ENCODE assay signal across 21 cellular contexts in genomic region chr18:56003651-56004050, GRCh38.
"Had no signal": no experiment of that assay in that cellular context is flagged by ENCODE, and none has a peak within 500 bp of the region (broad histone marks: within the 10 kb centered on the region; RNA-seq: fewer than 3 reads in every experiment).

No MANE protein-coding gene starts in this region.

- H3K36me3 Mint-ChIP-seq: activated naive CD4-positive, alpha-beta T cell treated with anti-CD3 and anti-CD28 coated beads, Interleukin-2, amount 10 ng/mL, durations not matched to agents 7 days and 5 days had no signal

- H3K4me3 Mint-ChIP-seq: activated naive CD4-positive, alpha-beta T cell treated with anti-CD3 and anti-CD28 coated beads, Interleukin-2, amount 10 ng/mL, durations not matched to agents 7 days and 5 days; activated naive CD8-positive, alpha-beta T cell treated with anti-CD3 and anti-CD28 coated beads, Interleukin-2, amount 50 U/mL, for 24 hours; activated T-cell treated with anti-CD3 and anti-CD28 coated beads, Interleukin-2, amount 50 U/mL, for 4 hours; nephron progenitor cell; stimulated activated naive CD8-positive, alpha-beta T cell treated with anti-CD3 and anti-CD28 coated beads, Interleukin-15, amount 100 ng/mL, for 72 hours had no signal

- H3K4me1 ChIP-seq: left lung, prostate gland, right atrium auricular region had no signal

- H3K9me3 ChIP-seq: left lung, prostate gland, right atrium auricular region, thoracic aorta had no signal

- DNase-seq: activated CD4-positive, alpha-beta T cell treated with anti-CD3 and anti-CD28 coated beads, Interleukin-2, amount 50 U/mL, for 1 hour; activated CD4-positive, CD25-positive, alpha-beta regulatory T cell treated with anti-CD3 and anti-CD28 coated beads, Interleukin-2, amount 50 U/mL, for 72 hours; activated CD8-positive, alpha-beta memory T cell treated with anti-CD3 and anti-CD28 coated beads, Interleukin-2, amount 50 U/mL, for 4 hours; activated effector memory CD4-positive, alpha-beta T cell treated with Interleukin-2 at 50 U/mL for 16 hours; activated naive CD4-positive, alpha-beta T cell treated with anti-CD3 and anti-CD28 coated beads, Interleukin-2, amount 10 ng/mL, durations not matched to agents 7 days and 5 days; activated naive CD8-positive, alpha-beta T cell treated with anti-CD3 and anti-CD28 coated beads, Interleukin-2, amount 50 U/mL, for 24 hours; activated T-cell treated with anti-CD3 and anti-CD28 coated beads, Interleukin-2, amount 50 U/mL, for 4 hours; aorta; dermis blood vessel endothelial cell; kidney; left lung; nephron progenitor cell; stimulated activated CD4-positive, alpha-beta T cell treated with anti-CD3 and anti-CD28 coated beads, Interleukin-4, amount 100 ng/mL, for 1 hour; stimulated activated naive CD8-positive, alpha-beta T cell treated with anti-CD3 and anti-CD28 coated beads, Interleukin-15, amount 100 ng/mL, for 72 hours; T-helper 2 cell had no signal

- H3K27ac ChIP-seq: epithelial cell of prostate, left lung, prostate gland, right atrium auricular region, thoracic aorta, VCaP had no signal

- H3K4me1 Mint-ChIP-seq: activated naive CD4-positive, alpha-beta T cell treated with anti-CD3 and anti-CD28 coated beads, Interleukin-2, amount 10 ng/mL, durations not matched to agents 7 days and 5 days; activated naive CD8-positive, alpha-beta T cell treated with anti-CD3 and anti-CD28 coated beads, Interleukin-2, amount 50 U/mL, for 24 hours; stimulated activated naive CD8-positive, alpha-beta T cell treated with anti-CD3 and anti-CD28 coated beads, Interleukin-15, amount 100 ng/mL, for 72 hours had no signal

- FAIRE-seq: kidney had no signal

- ATAC-seq: activated naive CD8-positive, alpha-beta T cell treated with anti-CD3 and anti-CD28 coated beads, Interleukin-2, amount 50 U/mL, for 24 hours; activated T-cell treated with anti-CD3 and anti-CD28 coated beads, Interleukin-2, amount 50 U/mL, for 4 hours; left lung; stimulated activated naive CD8-positive, alpha-beta T cell treated with anti-CD3 and anti-CD28 coated beads, Interleukin-15, amount 100 ng/mL, for 72 hours had no signal

- H3K4me2 ChIP-seq: smooth muscle cell had no signal

- H3K9me3 Mint-ChIP-seq: activated naive CD4-positive, alpha-beta T cell treated with anti-CD3 and anti-CD28 coated beads, Interleukin-2, amount 10 ng/mL, durations not matched to agents 7 days and 5 days; activated naive CD8-positive, alpha-beta T cell treated with anti-CD3 and anti-CD28 coated beads, Interleukin-2, amount 50 U/mL, for 24 hours; activated T-cell treated with anti-CD3 and anti-CD28 coated beads, Interleukin-2, amount 50 U/mL, for 4 hours; nephron progenitor cell; stimulated activated naive CD8-positive, alpha-beta T cell treated with anti-CD3 and anti-CD28 coated beads, Interleukin-15, amount 100 ng/mL, for 72 hours had no signal

- H3K36me3 ChIP-seq: left lung, prostate gland, right atrium auricular region, thoracic aorta had no signal

- H3K27me3 Mint-ChIP-seq: activated naive CD4-positive, alpha-beta T cell treated with anti-CD3 and anti-CD28 coated beads, Interleukin-2, amount 10 ng/mL, durations not matched to agents 7 days and 5 days; activated naive CD8-positive, alpha-beta T cell treated with anti-CD3 and anti-CD28 coated beads, Interleukin-2, amount 50 U/mL, for 24 hours; stimulated activated naive CD8-positive, alpha-beta T cell treated with anti-CD3 and anti-CD28 coated beads, Interleukin-15, amount 100 ng/mL, for 72 hours had no signal

- H3K4me3 ChIP-seq: left lung, prostate gland, right atrium auricular region, smooth muscle cell, thoracic aorta had no signal

- H3K27me3 ChIP-seq: left lung, right atrium auricular region had no signal

- H3K27ac Mint-ChIP-seq: activated naive CD4-positive, alpha-beta T cell treated with anti-CD3 and anti-CD28 coated beads, Interleukin-2, amount 10 ng/mL, durations not matched to agents 7 days and 5 days; activated naive CD8-positive, alpha-beta T cell treated with anti-CD3 and anti-CD28 coated beads, Interleukin-2, amount 50 U/mL, for 24 hours; nephron progenitor cell; stimulated activated naive CD8-positive, alpha-beta T cell treated with anti-CD3 and anti-CD28 coated beads, Interleukin-15, amount 100 ng/mL, for 72 hours had no signal
